20 cellular contexts compared by ENCODE assay signal in the genomic region with DNA sequence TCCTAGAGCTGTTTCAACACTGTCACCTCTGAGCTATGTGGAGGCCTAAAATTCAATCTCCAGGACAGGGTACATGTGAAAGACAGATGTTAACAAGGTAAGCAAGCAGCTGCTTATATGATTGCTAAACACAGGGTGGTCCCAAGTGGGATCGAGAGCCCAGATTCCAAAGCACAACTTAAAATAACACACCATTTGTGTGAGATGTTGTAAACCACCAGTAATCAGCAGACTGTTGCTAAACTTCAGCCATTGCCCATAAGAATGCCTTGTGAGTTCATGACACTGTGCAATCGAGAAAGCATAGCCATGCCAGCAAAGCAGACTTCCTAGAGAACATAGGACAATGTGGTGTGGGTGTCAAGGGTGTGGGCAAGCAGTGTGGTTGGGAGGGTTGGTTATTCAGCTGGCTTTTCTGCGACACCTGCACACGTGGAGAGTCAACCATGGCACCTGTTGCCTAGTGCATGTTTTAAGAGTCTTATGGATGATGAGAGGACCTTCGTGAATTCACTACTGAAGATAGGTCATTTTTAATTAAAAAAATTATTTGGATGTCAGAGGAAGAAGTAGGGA. TPM values are rescaled to one million over a fixed set of nuclear protein-coding genes. Genes with fewer than 3 reads are reported as not detected.
DNase-seq lines count a peak whose midpoint lies in the region; ATAC-seq and TF ChIP-seq lines count a peak whose summit lies in the region.
"Had no signal": no experiment of that assay in that cellular context is flagged by ENCODE, and none has a peak within 500 bp of the region (broad histone marks: within the 10 kb centered on the region; RNA-seq: fewer than 3 reads in every experiment).

No MANE protein-coding gene starts in this region.

- H3K4me3 Mint-ChIP-seq in activated T-helper 1 cell treated with anti-CD3 and anti-CD28 coated beads, Interleukin-12 subunit alpha, Interleukin-12 subunit beta, Interleukin-2, Interleukin-4 antibody, amounts not matched to agents 30 ng/mL and 10 ng/mL and 1 ng/mL, durations not matched to agents 14 hours and 24 hours and 36 hours: peak overlapping the region; percentile 11

- H3K27ac Mint-ChIP-seq in activated T-helper 1 cell treated with anti-CD3 and anti-CD28 coated beads, Interleukin-12 subunit alpha, Interleukin-12 subunit beta, Interleukin-2, Interleukin-4 antibody, amounts not matched to agents 30 ng/mL and 10 ng/mL and 1 ng/mL, durations not matched to agents 14 hours and 24 hours and 36 hours: no peak overlapping the region

- no peak overlapping the region for H2AFZ ChIP-seq in DND-41 (ENCODE audit: low read depth, low read length)

- no peak overlapping the region for H3K27ac ChIP-seq in DND-41 (ENCODE audit: low read length)
- H3K27ac ChIP-seq: SJCRH30, thoracic aorta had no signal

- H3K4me3 ChIP-seq in DND-41 (ENCODE audit: low read depth in 1 of 2, low read length in 2 of 2) (no peak overlapping the region), mucosa of descending colon (no peak overlapping the region), lower leg skin (ENCODE audit: low read depth, poor library complexity, severe bottlenecking) (no peak overlapping the region)
- H3K4me3 ChIP-seq: SJCRH30, thoracic aorta had no signal

- peaks cover 3% of the 10 kb centered on the region for H3K36me3 Mint-ChIP-seq in activated T-helper 1 cell treated with anti-CD3 and anti-CD28 coated beads, Interleukin-12 subunit alpha, Interleukin-12 subunit beta, Interleukin-2, Interleukin-4 antibody, amounts not matched to agents 30 ng/mL and 10 ng/mL and 1 ng/mL, durations not matched to agents 14 hours and 24 hours and 36 hours (ENCODE audit: low read depth)

- peak; percentile 12 for DNase-seq in CD1c-positive myeloid dendritic cell (ENCODE audit: extremely low spot score)
- DNase-seq in DND-41: peak; percentile 53
- no peak for DNase-seq in activated T-helper 1 cell treated with anti-CD3 and anti-CD28 coated beads, Interleukin-12 subunit alpha, Interleukin-12 subunit beta, Interleukin-2, Interleukin-4 antibody, amounts not matched to agents 30 ng/mL and 10 ng/mL and 1 ng/mL, durations not matched to agents 14 hours and 24 hours and 36 hours (ENCODE audit: low spot score)
- no peak for DNase-seq in mucosa of descending colon
- DNase-seq in lower leg skin (ENCODE audit: low spot score in 2 of 2): no peak
- no peak for DNase-seq in islet precursor cell
- no peak for DNase-seq in SW 1271 (lab: John Stamatoyannopoulos, UW)
- DNase-seq: activated CD4-positive, CD25-positive, alpha-beta regulatory T cell treated with anti-CD3 and anti-CD28 coated beads, Interleukin-2, amount 50 U/mL, for 72 hours; activated naive CD4-positive, alpha-beta T cell treated with Interleukin-2 at 50 U/mL for 16 hours; Kasumi-1; left ventricle myocardium superior; NCI-H1417; NCI-H226; small intestine; stimulated activated CD4-positive, alpha-beta T cell treated with anti-CD3 and anti-CD28 coated beads, Interleukin-4, amount 100 ng/mL, for 4 hours; stimulated activated CD8-positive, alpha-beta memory T cell treated with anti-CD3 and anti-CD28 coated beads, Interleukin-4, amount 100 ng/mL, for 48 hours; T1000 had no signal

- intact Hi-C loops in activated T-helper 1 cell treated with anti-CD3 and anti-CD28 coated beads, Interleukin-12 subunit alpha, Interleukin-12 subunit beta, Interleukin-2, Interleukin-4 antibody, amounts not matched to agents 30 ng/mL and 10 ng/mL and 1 ng/mL, durations not matched to agents 14 hours and 24 hours and 36 hours (cut with micrococcal nuclease): loop anchor here (1.0 to 2.0 kb wide), 3 partner anchors 32 to 116 kb away; no protein-coding TSS in a partner anchor
- intact Hi-C loops in mucosa of descending colon (cut with DNase I, micrococcal nuclease) (no loop called here), lower leg skin (cut with DNase I; ENCODE audit: low total_unique reads) (no loop called here)

- peaks cover 35% of the 10 kb centered on the region for H3K4me1 Mint-ChIP-seq in activated T-helper 1 cell treated with anti-CD3 and anti-CD28 coated beads, Interleukin-12 subunit alpha, Interleukin-12 subunit beta, Interleukin-2, Interleukin-4 antibody, amounts not matched to agents 30 ng/mL and 10 ng/mL and 1 ng/mL, durations not matched to agents 14 hours and 24 hours and 36 hours (ENCODE audit: low read depth)

- H3K27me3 Mint-ChIP-seq in activated T-helper 1 cell treated with anti-CD3 and anti-CD28 coated beads, Interleukin-12 subunit alpha, Interleukin-12 subunit beta, Interleukin-2, Interleukin-4 antibody, amounts not matched to agents 30 ng/mL and 10 ng/mL and 1 ng/mL, durations not matched to agents 14 hours and 24 hours and 36 hours (ENCODE audit: insufficient read depth): peaks cover 18% of the 10 kb centered on the region

- H3K9ac ChIP-seq in DND-41 (ENCODE audit: low read depth, low read length): no peak overlapping the region

- H3K4me1 ChIP-seq in DND-41 (ENCODE audit: insufficient read depth, low read length) (peaks cover 12% of the 10 kb centered on the region), mucosa of descending colon (ENCODE audit: low read depth) (no peaks in the 10 kb centered on the region)

- no peaks in the 10 kb centered on the region for H3K9me3 ChIP-seq in DND-41 (ENCODE audit: insufficient read depth, low read length, severe bottlenecking)
- H3K9me3 ChIP-seq in mucosa of descending colon: no peaks in the 10 kb centered on the region
- H3K9me3 ChIP-seq: SJCRH30, thoracic aorta had no signal

- peak; percentile 77 for ATAC-seq in DND-41 (ENCODE audit: insufficient read depth, low read depth)
- peak; percentile 68 for ATAC-seq in mucosa of descending colon
- ATAC-seq: left ventricle myocardium superior had no signal

- no peaks in the 10 kb centered on the region for H3K79me2 ChIP-seq in DND-41 (ENCODE audit: insufficient read depth, low read length)

- no peaks in the 10 kb centered on the region for H3K9me3 Mint-ChIP-seq in activated T-helper 1 cell treated with anti-CD3 and anti-CD28 coated beads, Interleukin-12 subunit alpha, Interleukin-12 subunit beta, Interleukin-2, Interleukin-4 antibody, amounts not matched to agents 30 ng/mL and 10 ng/mL and 1 ng/mL, durations not matched to agents 14 hours and 24 hours and 36 hours

- H3K36me3 ChIP-seq in DND-41 (ENCODE audit: insufficient read depth, low read length): no peaks in the 10 kb centered on the region
- H3K36me3 ChIP-seq in mucosa of descending colon (ENCODE audit: low read depth): no peaks in the 10 kb centered on the region
- H3K36me3 ChIP-seq: SJCRH30, thoracic aorta had no signal

- 55 to 72% methylated on average over 5 of the region's 5 CpGs for WGBS in lower leg skin, 2 donors

- no peak overlapping the region for H3K4me2 ChIP-seq in DND-41 (ENCODE audit: insufficient read depth, low read length)

- no peak for TF ChIP-seq POLR2A in lower leg skin (IDR thresholded peaks at IDR 0.05)

- no peak for TF ChIP-seq CTCF in DND-41 (IDR thresholded peaks at IDR 0.05; ENCODE audit: borderline replicate concordance, extremely low read depth, low read length, poor library complexity, severe bottlenecking)
- no peak for TF ChIP-seq CTCF in mucosa of descending colon (IDR thresholded peaks at IDR 0.05)
- no peak for TF ChIP-seq CTCF in lower leg skin (IDR thresholded peaks at IDR 0.05)

- H4K20me1 ChIP-seq in DND-41 (ENCODE audit: insufficient read depth, low read length): no peaks in the 10 kb centered on the region

- no peaks in the 10 kb centered on the region for H3K27me3 ChIP-seq in DND-41 (ENCODE audit: insufficient read depth, low read length, poor library complexity)
- H3K27me3 ChIP-seq: SJCRH30 had no signal

RNA-seq across cellular contexts. Expression of gene CALHM6, which starts 16.1 kb away (rescaled TPM):
- 27.7 and 29.2 TPM in 2 replicates for total RNA-seq in activated T-helper 1 cell treated with anti-CD3 and anti-CD28 coated beads, Interleukin-12 subunit alpha, Interleukin-12 subunit beta, Interleukin-2, Interleukin-4 antibody, amounts not matched to agents 30 ng/mL and 10 ng/mL and 1 ng/mL, durations not matched to agents 14 hours and 24 hours and 36 hours
- 1 to 10 TPM in 2 of 3 donors, not detected in 1; 4.2 to 5.6 TPM for total RNA-seq in mucosa of descending colon
- 1 to 10 TPM in 2 of 4 donors, under 1 TPM in 1, not detected in 1; 0.65 to 3.3 (median 2.6) TPM for total RNA-seq in lower leg skin
- total RNA-seq: astrocyte, SJCRH30 had no signal

Comparison
In these comparisons a context has a peak if more than half of its experiments do, and no peak if none do; other contexts are left out.
1. DNase-seq: peak in CD1c-positive myeloid dendritic cell (single experiment) and DND-41 (single experiment); none in activated T-helper 1 cell treated with anti-CD3 and anti-CD28 coated beads, Interleukin-12 subunit alpha, Interleukin-12 subunit beta, Interleukin-2, Interleukin-4 antibody, amounts not matched to agents 30 ng/mL and 10 ng/mL and 1 ng/mL, durations not matched to agents 14 hours and 24 hours and 36 hours (single experiment), mucosa of descending colon (0 of 3), lower leg skin (0 of 2), islet precursor cell (single experiment) and SW 1271 (0 of 2).